ENCODE assay signal across 9 cellular contexts in the genomic region with DNA sequence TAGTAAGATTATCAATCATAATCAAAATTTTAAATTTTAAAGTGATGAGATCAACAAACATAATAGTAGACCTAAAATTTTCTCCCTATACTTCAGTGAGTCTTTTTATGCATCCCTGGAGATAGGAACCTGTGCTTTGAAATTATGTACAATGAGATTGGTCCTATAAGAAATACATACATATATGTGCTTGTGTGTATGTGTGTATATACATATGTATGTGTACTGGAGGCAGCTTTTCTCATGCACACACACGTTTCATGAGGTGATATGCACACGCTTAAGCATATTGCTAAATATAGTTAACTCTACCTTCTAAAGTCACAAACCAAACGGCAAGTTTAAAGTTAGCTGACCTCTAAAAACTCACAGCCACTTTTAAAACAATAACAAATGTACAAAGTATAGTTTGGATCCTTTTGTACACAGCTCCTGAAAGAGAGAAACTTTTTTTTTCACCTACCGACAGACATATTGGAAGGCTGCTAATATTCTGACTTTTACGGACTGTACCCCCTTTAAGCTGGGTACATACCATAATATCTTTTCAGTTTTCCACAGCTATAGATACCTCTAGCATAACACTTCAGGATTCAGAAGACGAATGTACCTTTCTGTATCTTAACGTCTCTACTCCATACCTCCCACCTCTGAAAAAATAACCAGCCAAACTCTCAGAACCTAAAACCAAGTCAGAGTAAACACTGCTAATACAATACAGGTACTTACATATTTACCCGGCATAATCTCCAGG. TPM values are rescaled to one million over a fixed set of nuclear protein-coding genes. Genes with fewer than 3 reads are reported as not detected.
DNase-seq lines count a peak whose midpoint lies in the region; ATAC-seq and TF ChIP-seq lines count a peak whose summit lies in the region.
"Had no signal": no experiment of that assay in that cellular context is flagged by ENCODE, and none has a peak within 500 bp of the region (broad histone marks: within the 10 kb centered on the region; RNA-seq: fewer than 3 reads in every experiment).

No MANE protein-coding gene starts in this region.

- H3K9me3 Mint-ChIP-seq in CD4-positive, CD25-positive, alpha-beta regulatory T cell, result peaks cover 0 to 3% (median 0%) of the 10 kb centered on the region in 7 donors
- H3K9me3 Mint-ChIP-seq in endothelial cell (ENCODE audit: unreplicated experiment) (peaks cover 4% of the 10 kb centered on the region), neural progenitor cell (peaks cover 7% of the 10 kb centered on the region)

- intact Hi-C loops in mucosa of descending colon (cut with DNase I, micrococcal nuclease), result loop anchor here in 1 of 2 donors (10.0 kb wide), 1 partner anchor 50 kb away; no protein-coding TSS in a partner anchor

- peaks cover 93% of the 10 kb centered on the region for H3K79me2 ChIP-seq in neural progenitor cell (ENCODE audit: low read depth)

- H3K4me1 Mint-ChIP-seq in CD4-positive, CD25-positive, alpha-beta regulatory T cell, result peaks cover 47 to 77% (median 68%) of the 10 kb centered on the region in 4 donors
- H3K4me1 Mint-ChIP-seq in endothelial cell (ENCODE audit: unreplicated experiment) (peaks cover 73% of the 10 kb centered on the region), neural progenitor cell (peaks cover 49% of the 10 kb centered on the region)

- H3K4me3 Mint-ChIP-seq in CD4-positive, CD25-positive, alpha-beta regulatory T cell, result peak overlapping the region; percentile 89 to 96 (median 90)
- H3K4me3 Mint-ChIP-seq in endothelial cell (ENCODE audit: unreplicated experiment) (peak overlapping the region; percentile 94), neural progenitor cell (peak overlapping the region; percentile 9)

- peaks cover 66% of the 10 kb centered on the region for H4K20me1 ChIP-seq in neural progenitor cell (ENCODE audit: low read depth)

- peaks cover 6% of the 10 kb centered on the region for H3K36me3 Mint-ChIP-seq in CD4-positive, CD25-positive, alpha-beta regulatory T cell
- peaks cover 11% of the 10 kb centered on the region for H3K36me3 Mint-ChIP-seq in endothelial cell (ENCODE audit: low read depth, unreplicated experiment)
- H3K36me3 Mint-ChIP-seq in neural progenitor cell, result peaks cover 13% of the 10 kb centered on the region

- H3K27me3 ChIP-seq in CD4-positive, CD25-positive, alpha-beta regulatory T cell (ENCODE audit: control insufficient read depth, insufficient read depth, low read length), result no peaks in the 10 kb centered on the region
- no peaks in the 10 kb centered on the region for H3K27me3 ChIP-seq in MG63
- H3K27me3 ChIP-seq in neural progenitor cell, result no peaks in the 10 kb centered on the region

- H3K36me3 ChIP-seq in CD4-positive, CD25-positive, alpha-beta regulatory T cell (ENCODE audit: control insufficient read depth, insufficient read depth, low read length), result no peaks in the 10 kb centered on the region
- H3K36me3 ChIP-seq in MG63, result peaks cover 32% of the 10 kb centered on the region
- H3K36me3 ChIP-seq in neural progenitor cell, result no peaks in the 10 kb centered on the region
- H3K36me3 ChIP-seq in mucosa of descending colon (ENCODE audit: low read depth), result no peaks in the 10 kb centered on the region

- H2AFZ ChIP-seq in neural progenitor cell (replicated peaks), result no peak overlapping the region

- peak overlapping the region; percentile 99 for H3K4me2 ChIP-seq in neural progenitor cell

- no peak for TF ChIP-seq CTCF in endothelial cell (IDR thresholded peaks at IDR 0.05; ENCODE audit: unreplicated experiment)
- no peak for TF ChIP-seq CTCF in neural progenitor cell (IDR thresholded peaks at IDR 0.05)
- no peak for TF ChIP-seq CTCF in mucosa of descending colon (IDR thresholded peaks at IDR 0.05)

- no peak overlapping the region for H3K9ac ChIP-seq in neural progenitor cell

- no peaks in the 10 kb centered on the region for H3K27me3 Mint-ChIP-seq in CD4-positive, CD25-positive, alpha-beta regulatory T cell
- H3K27me3 Mint-ChIP-seq in endothelial cell (ENCODE audit: unreplicated experiment), result peaks cover 15% of the 10 kb centered on the region
- peaks cover 3% of the 10 kb centered on the region for H3K27me3 Mint-ChIP-seq in neural progenitor cell (ENCODE audit: insufficient read depth, low read depth)

- H3K27ac Mint-ChIP-seq in CD4-positive, CD25-positive, alpha-beta regulatory T cell, result peak overlapping the region; percentile 50 to 94 (median 90)
- H3K27ac Mint-ChIP-seq in endothelial cell (ENCODE audit: unreplicated experiment), result peak overlapping the region; percentile 49
- H3K27ac Mint-ChIP-seq in neural progenitor cell, result no peak overlapping the region

- H3K4me3 ChIP-seq in CD4-positive, CD25-positive, alpha-beta regulatory T cell (ENCODE audit: low read depth, low read length), result peak overlapping the region; percentile 99
- H3K4me3 ChIP-seq in MG63 (peak overlapping the region; percentile 90), neural progenitor cell (peak overlapping the region; percentile 13), mucosa of descending colon (no peak overlapping the region)

- H3K27ac ChIP-seq in CD4-positive, CD25-positive, alpha-beta regulatory T cell (ENCODE audit: insufficient read depth, low read length, poor library complexity, severe bottlenecking), result peak overlapping the region; percentile 80
- H3K27ac ChIP-seq in neural progenitor cell, result no peak overlapping the region

- peaks cover 28% of the 10 kb centered on the region for H3F3A ChIP-seq in neural progenitor cell (ENCODE audit: low read depth)

- ATAC-seq in CD4-positive, CD25-positive, alpha-beta regulatory T cell (ENCODE audit: low read depth in 2 of 2), result no peak
- ATAC-seq in HG03520 (IDR thresholded peaks at IDR 0.05; ENCODE audit: unreplicated experiment), result no peak
- no peak for ATAC-seq in mucosa of descending colon
- no peak for ATAC-seq in GM19467 (IDR thresholded peaks at IDR 0.05; ENCODE audit: unreplicated experiment)

- peaks cover 69% of the 10 kb centered on the region for H3K4me1 ChIP-seq in CD4-positive, CD25-positive, alpha-beta regulatory T cell (ENCODE audit: control insufficient read depth, insufficient read depth, low read length, poor library complexity, severe bottlenecking)
- H3K4me1 ChIP-seq in neural progenitor cell, result peaks cover 59% of the 10 kb centered on the region
- peaks cover 28% of the 10 kb centered on the region for H3K4me1 ChIP-seq in mucosa of descending colon (ENCODE audit: low read depth)

- H3K9me3 ChIP-seq in CD4-positive, CD25-positive, alpha-beta regulatory T cell (ENCODE audit: control insufficient read depth in 2 of 2, low read length in 2 of 2), result no peaks in the 10 kb centered on the region
- H3K9me3 ChIP-seq in MG63, result no peaks in the 10 kb centered on the region
- H3K9me3 ChIP-seq in neural progenitor cell (ENCODE audit: low read depth), result no peaks in the 10 kb centered on the region
- H3K9me3 ChIP-seq in mucosa of descending colon, result no peaks in the 10 kb centered on the region

- no peak for DNase-seq in CD4-positive, CD25-positive, alpha-beta regulatory T cell
- no peak for DNase-seq in MG63
- no peak for DNase-seq in endothelial cell (ENCODE audit: low spot score)
- DNase-seq in neural progenitor cell (ENCODE audit: low spot score), result no peak
- DNase-seq in mucosa of descending colon, result no peak
- DNase-seq in SKM-1 (lab: John Stamatoyannopoulos, UW; ENCODE audit: unreplicated experiment), result no peak
- DNase-seq: NCI-H2107 had no signal

RNA-seq across cellular contexts. Expression of a gene that starts 3.3 kb away (rescaled TPM):
- total RNA-seq in CD4-positive, CD25-positive, alpha-beta regulatory T cell, result 524 TPM
- polyA plus RNA-seq in CD4-positive, CD25-positive, alpha-beta regulatory T cell, result 100 to 1,000 TPM; 360 to 577 (median 469) TPM
- 715 and 2,345 TPM in 2 replicates for total RNA-seq in MG63 (2014; rRNA removed; shearing (Covaris generic); ENCODE audit: low replicate concordance)
- 504 TPM for total RNA-seq in endothelial cell (ENCODE audit: unreplicated experiment)
- total RNA-seq in neural progenitor cell (ENCODE audit: low replicate concordance), result 229 and 358 TPM in 2 replicates
- 100 to 1,000 TPM; 268 to 515 (median 274) TPM for total RNA-seq in mucosa of descending colon

Comparison
In these comparisons a context has a peak if more than half of its experiments do, and no peak if none do; other contexts are left out.
1. H3K4me3 Mint-ChIP-seq: peak in every context shown above with its lines; median percentile 94 in endothelial cell; 90 in CD4-positive, CD25-positive, alpha-beta regulatory T cell; 9 in neural progenitor cell.